Comparison of ENCODE assay signal across 14 cellular contexts in genomic region chr16:81465375-81465943, GRCh38.
"Had no signal": no experiment of that assay in that cellular context is flagged by ENCODE, and none has a peak within 500 bp of the region (broad histone marks: within the 10 kb centered on the region; RNA-seq: fewer than 3 reads in every experiment).

No MANE protein-coding gene starts in this region.

- H3K27ac Mint-ChIP-seq: activated CD4-positive, alpha-beta T cell treated with anti-CD3 and anti-CD28 coated beads for 36 hours; activated naive CD8-positive, alpha-beta T cell treated with anti-CD3 and anti-CD28 coated beads, Interleukin-2, amount 50 U/mL, for 24 hours; activated T-helper 1 cell treated with anti-CD3 and anti-CD28 coated beads, Interleukin-12 subunit alpha, Interleukin-12 subunit beta, Interleukin-2, Interleukin-4 antibody, amounts not matched to agents 30 ng/mL and 10 ng/mL and 1 ng/mL, durations not matched to agents 14 hours and 24 hours and 36 hours had no signal

- H3K4me1 ChIP-seq: colonic mucosa had no signal

- H3K27me3 ChIP-seq: cardiac muscle cell, colonic mucosa, hepatocyte, transverse colon had no signal

- H3K27ac ChIP-seq: cardiac muscle cell, colonic mucosa, hepatocyte, transverse colon had no signal

- H3K9me3 Mint-ChIP-seq: activated naive CD8-positive, alpha-beta T cell treated with anti-CD3 and anti-CD28 coated beads, Interleukin-2, amount 50 U/mL, for 24 hours; activated T-helper 1 cell treated with anti-CD3 and anti-CD28 coated beads, Interleukin-12 subunit alpha, Interleukin-12 subunit beta, Interleukin-2, Interleukin-4 antibody, amounts not matched to agents 30 ng/mL and 10 ng/mL and 1 ng/mL, durations not matched to agents 14 hours and 24 hours and 36 hours; nephron had no signal

- H3K4me3 Mint-ChIP-seq: activated CD4-positive, alpha-beta T cell treated with anti-CD3 and anti-CD28 coated beads for 36 hours; activated naive CD8-positive, alpha-beta T cell treated with anti-CD3 and anti-CD28 coated beads, Interleukin-2, amount 50 U/mL, for 24 hours; activated T-helper 1 cell treated with anti-CD3 and anti-CD28 coated beads, Interleukin-12 subunit alpha, Interleukin-12 subunit beta, Interleukin-2, Interleukin-4 antibody, amounts not matched to agents 30 ng/mL and 10 ng/mL and 1 ng/mL, durations not matched to agents 14 hours and 24 hours and 36 hours; nephron had no signal

- H3K4me3 ChIP-seq: cardiac muscle cell, colonic mucosa, hepatocyte, mucosa of descending colon, transverse colon had no signal

- H3K9me3 ChIP-seq: colonic mucosa, mucosa of descending colon, transverse colon had no signal

- H3K27me3 Mint-ChIP-seq: activated CD4-positive, alpha-beta T cell treated with anti-CD3 and anti-CD28 coated beads for 36 hours; activated naive CD8-positive, alpha-beta T cell treated with anti-CD3 and anti-CD28 coated beads, Interleukin-2, amount 50 U/mL, for 24 hours had no signal

- DNase-seq: activated CD4-positive, alpha-beta T cell treated with anti-CD3 and anti-CD28 coated beads for 36 hours; activated naive CD4-positive, alpha-beta T cell treated with Interleukin-2 at 50 U/mL for 16 hours; activated naive CD8-positive, alpha-beta T cell treated with anti-CD3 and anti-CD28 coated beads, Interleukin-2, amount 50 U/mL, for 24 hours; colonic mucosa; effector CD4-positive, alpha-beta T cell; erythroblast; mucosa of descending colon; SW 1271; T-helper 9 cell; transverse colon had no signal

- H3K36me3 ChIP-seq: cardiac muscle cell, colonic mucosa, transverse colon had no signal

- ATAC-seq: activated CD4-positive, alpha-beta T cell treated with anti-CD3 and anti-CD28 coated beads for 36 hours; activated naive CD8-positive, alpha-beta T cell treated with anti-CD3 and anti-CD28 coated beads, Interleukin-2, amount 50 U/mL, for 24 hours; mucosa of descending colon had no signal
